19 cellular contexts compared by ENCODE assay signal in genomic region chr7:151790095-151790825, GRCh38.
"Had no signal": no experiment of that assay in that cellular context is flagged by ENCODE, and none has a peak within 500 bp of the region (broad histone marks: within the 10 kb centered on the region; RNA-seq: fewer than 3 reads in every experiment).

No MANE protein-coding gene starts in this region.

- H3K27me3 Mint-ChIP-seq: activated naive CD4-positive, alpha-beta T cell treated with anti-CD3 and anti-CD28 coated beads, Interleukin-2, amount 50 U/mL, for 24 hours; naive thymus-derived CD4-positive, alpha-beta T cell; stimulated activated naive CD8-positive, alpha-beta T cell treated with anti-CD3 and anti-CD28 coated beads, Interleukin-15, Interleukin-2, amounts not matched to agents 100 ng/mL and 50 ng/mL, for 24 hours had no signal

- H2AFZ ChIP-seq: hepatocyte, neural progenitor cell had no signal

- H3K27ac Mint-ChIP-seq: activated naive CD4-positive, alpha-beta T cell treated with anti-CD3 and anti-CD28 coated beads, Interleukin-2, amount 50 U/mL, for 24 hours; neural progenitor cell; stimulated activated naive CD8-positive, alpha-beta T cell treated with anti-CD3 and anti-CD28 coated beads, Interleukin-15, Interleukin-2, amounts not matched to agents 100 ng/mL and 50 ng/mL, for 24 hours had no signal

- H3K9ac ChIP-seq: neural progenitor cell had no signal

- H3K36me3 ChIP-seq: neural progenitor cell, right atrium auricular region, thyroid gland had no signal

- H3K4me3 Mint-ChIP-seq: activated naive CD4-positive, alpha-beta T cell treated with anti-CD3 and anti-CD28 coated beads, Interleukin-2, amount 50 U/mL, for 24 hours; brain; naive thymus-derived CD4-positive, alpha-beta T cell; neural progenitor cell; stimulated activated naive CD8-positive, alpha-beta T cell treated with anti-CD3 and anti-CD28 coated beads, Interleukin-15, Interleukin-2, amounts not matched to agents 100 ng/mL and 50 ng/mL, for 24 hours had no signal

- H3K36me3 Mint-ChIP-seq: activated naive CD4-positive, alpha-beta T cell treated with anti-CD3 and anti-CD28 coated beads, Interleukin-2, amount 50 U/mL, for 24 hours; brain; neural progenitor cell had no signal

- H3K79me2 ChIP-seq: hepatocyte had no signal

- DNase-seq: activated CD4-positive, alpha-beta T cell treated with anti-CD3 and anti-CD28 coated beads, Interleukin-2, amount 50 U/mL, for 1 hour; activated gamma-delta T cell treated with Interleukin-2 at 50 U/mL for 16 hours; activated T-cell treated with anti-CD3 and anti-CD28 coated beads, Interleukin-2, amount 50 U/mL, for 1 hour; dermis blood vessel endothelial cell; effector memory CD4-positive, alpha-beta T cell; foreskin keratinocyte; naive thymus-derived CD4-positive, alpha-beta T cell; stimulated activated CD4-positive, alpha-beta T cell treated with anti-CD3 and anti-CD28 coated beads, Interleukin-12 subunit alpha, Interleukin-12 subunit beta, amount 100 ng/mL, for 4 hours; stimulated activated CD4-positive, alpha-beta T cell treated with anti-CD3 and anti-CD28 coated beads, Interleukin-4, amount 100 ng/mL, for 4 hours; thyroid gland had no signal

- H3K27ac ChIP-seq: foreskin keratinocyte, hepatocyte, neural progenitor cell, psoas muscle, right atrium auricular region, thyroid gland, VCaP had no signal

- H3K27me3 ChIP-seq: hepatocyte, neural progenitor cell, right atrium auricular region, thyroid gland had no signal

- H3K9me3 ChIP-seq: psoas muscle, right atrium auricular region, thyroid gland had no signal

- H3K9me3 Mint-ChIP-seq: activated naive CD4-positive, alpha-beta T cell treated with anti-CD3 and anti-CD28 coated beads, Interleukin-2, amount 50 U/mL, for 24 hours; neural progenitor cell; stimulated activated naive CD8-positive, alpha-beta T cell treated with anti-CD3 and anti-CD28 coated beads, Interleukin-15, Interleukin-2, amounts not matched to agents 100 ng/mL and 50 ng/mL, for 24 hours had no signal

- H3K4me2 ChIP-seq: hepatocyte, neural progenitor cell had no signal

- ATAC-seq: activated CD4-positive, CD25-positive, alpha-beta regulatory T cell treated with anti-CD3 and anti-CD28 coated beads, Interleukin-2, amount 50 U/mL, for 24 hours; foreskin keratinocyte; naive thymus-derived CD4-positive, alpha-beta T cell; psoas muscle had no signal

- H3K4me3 ChIP-seq: hepatocyte, neural progenitor cell, psoas muscle, right atrium auricular region, thyroid gland had no signal

- H3K4me1 ChIP-seq: foreskin keratinocyte, right atrium auricular region had no signal
